Comparison of ENCODE assay signal across 12 cellular contexts in the genomic region with DNA sequence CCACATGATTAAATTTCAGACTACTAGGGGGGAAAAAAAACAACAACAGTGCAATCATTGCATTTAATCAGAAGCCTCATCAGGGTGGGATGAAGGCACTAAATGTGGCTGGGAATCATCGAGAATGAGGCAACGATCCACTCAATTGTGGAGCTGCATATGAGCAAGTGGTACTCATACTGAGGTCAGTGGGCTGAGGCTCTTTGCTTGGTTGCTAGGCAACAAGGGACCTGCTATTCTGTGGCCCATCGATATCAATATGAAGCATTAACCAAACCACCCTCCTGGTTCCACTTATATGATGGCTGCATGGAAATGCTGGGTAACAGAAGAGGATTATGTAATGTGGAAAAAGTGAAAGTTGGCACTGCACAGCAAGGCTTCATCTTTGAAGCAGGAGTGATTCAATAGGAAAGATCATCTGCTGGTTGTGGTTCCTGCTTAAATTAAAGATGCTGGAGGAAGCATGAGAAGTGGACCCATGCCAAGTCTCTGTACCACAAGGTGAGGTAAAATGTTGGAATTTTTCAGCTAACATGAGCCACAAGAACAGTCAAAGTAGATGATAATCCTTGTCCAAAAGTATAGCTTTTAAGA.
A peak's percentile ranks its signal among the peaks of the same experiment; 100 is the strongest.
DNase-seq lines count a peak whose midpoint lies in the region; ATAC-seq lines count a peak whose summit lies in the region.
"Had no signal": no experiment of that assay in that cellular context is flagged by ENCODE, and none has a peak within 500 bp of the region (broad histone marks: within the 10 kb centered on the region; RNA-seq: fewer than 3 reads in every experiment).

No MANE protein-coding gene starts in this region.

- H3K36me3 Mint-ChIP-seq in activated CD8-positive, alpha-beta memory T cell treated with anti-CD3 and anti-CD28 coated beads, Interleukin-2, amount 10 ng/mL, durations not matched to agents 7 days and 5 days: peaks cover 1% of the 10 kb centered on the region
- H3K36me3 Mint-ChIP-seq: brain; CD4-positive, CD25-positive, alpha-beta regulatory T cell had no signal

- no peaks in the 10 kb centered on the region for H3K9me3 Mint-ChIP-seq in activated CD8-positive, alpha-beta memory T cell treated with anti-CD3 and anti-CD28 coated beads, Interleukin-2, amount 10 ng/mL, durations not matched to agents 7 days and 5 days (ENCODE audit: low read depth)

- ATAC-seq in activated CD8-positive, alpha-beta memory T cell treated with anti-CD3 and anti-CD28 coated beads, Interleukin-2, amount 10 ng/mL, durations not matched to agents 7 days and 5 days: peak; percentile 49
- no peak for ATAC-seq in GM21737 (IDR thresholded peaks at IDR 0.05; ENCODE audit: unreplicated experiment)
- ATAC-seq in GM18870 (IDR thresholded peaks at IDR 0.05; ENCODE audit: unreplicated experiment): no peak

- CTCF ChIA-PET in activated CD8-positive, alpha-beta memory T cell treated with anti-CD3 and anti-CD28 coated beads, Interleukin-2, amount 10 ng/mL, durations not matched to agents 7 days and 5 days (lab: Charles Lee): interaction anchor here (1.0 to 1.3 kb wide), 2 partner anchors 12 to 173 kb away, joined by 3 read pairs; no protein-coding TSS in a partner anchor

- H3K27me3 Mint-ChIP-seq in activated CD8-positive, alpha-beta memory T cell treated with anti-CD3 and anti-CD28 coated beads, Interleukin-2, amount 10 ng/mL, durations not matched to agents 7 days and 5 days: no peaks in the 10 kb centered on the region
- H3K27me3 Mint-ChIP-seq: brain; CD4-positive, CD25-positive, alpha-beta regulatory T cell had no signal

- H3K4me1 Mint-ChIP-seq in activated CD8-positive, alpha-beta memory T cell treated with anti-CD3 and anti-CD28 coated beads, Interleukin-2, amount 10 ng/mL, durations not matched to agents 7 days and 5 days: peaks cover 16% of the 10 kb centered on the region

- H3K4me3 Mint-ChIP-seq in activated CD8-positive, alpha-beta memory T cell treated with anti-CD3 and anti-CD28 coated beads, Interleukin-2, amount 10 ng/mL, durations not matched to agents 7 days and 5 days: no peak overlapping the region
- H3K4me3 Mint-ChIP-seq: brain; CD4-positive, CD25-positive, alpha-beta regulatory T cell had no signal

- DNase-seq in activated CD8-positive, alpha-beta memory T cell treated with anti-CD3 and anti-CD28 coated beads, Interleukin-2, amount 10 ng/mL, durations not matched to agents 7 days and 5 days: peak; percentile 54
- no peak for DNase-seq in activated CD8-positive, alpha-beta memory T cell treated with anti-CD3 and anti-CD28 coated beads for 24 hours
- DNase-seq in HT1080 (ENCODE audit: low read depth) (peak; percentile 46), astrocyte of the hippocampus (ENCODE audit: low read depth, low spot score) (peak; percentile 69), NCI-H1048 (lab: John Stamatoyannopoulos, UW) (no peak)
- DNase-seq in stimulated activated CD8-positive, alpha-beta memory T cell treated with anti-CD3 and anti-CD28 coated beads, Interleukin-4, amount 100 ng/mL, for 48 hours: peak; percentile 50
- DNase-seq: CD4-positive, CD25-positive, alpha-beta regulatory T cell; Karpas-422; NK-92 treated with Interleukin-12 subunit alpha and Interleukin-12 subunit beta, amount 100 ng/mL, for 24 hours had no signal

- no peak overlapping the region for H3K27ac Mint-ChIP-seq in activated CD8-positive, alpha-beta memory T cell treated with anti-CD3 and anti-CD28 coated beads, Interleukin-2, amount 10 ng/mL, durations not matched to agents 7 days and 5 days
- H3K27ac Mint-ChIP-seq: brain; CD4-positive, CD25-positive, alpha-beta regulatory T cell had no signal

Comparison
In these comparisons a context has a peak if more than half of its experiments do, and no peak if none do; other contexts are left out.
1. DNase-seq: peak in activated CD8-positive, alpha-beta memory T cell treated with anti-CD3 and anti-CD28 coated beads, Interleukin-2, amount 10 ng/mL, durations not matched to agents 7 days and 5 days (single experiment), HT1080 (single experiment), astrocyte of the hippocampus (single experiment) and stimulated activated CD8-positive, alpha-beta memory T cell treated with anti-CD3 and anti-CD28 coated beads, Interleukin-4, amount 100 ng/mL, for 48 hours (single experiment); none in activated CD8-positive, alpha-beta memory T cell treated with anti-CD3 and anti-CD28 coated beads for 24 hours (single experiment) and NCI-H1048 (single experiment).